8 cellular contexts compared by ENCODE assay signal in the genomic region with DNA sequence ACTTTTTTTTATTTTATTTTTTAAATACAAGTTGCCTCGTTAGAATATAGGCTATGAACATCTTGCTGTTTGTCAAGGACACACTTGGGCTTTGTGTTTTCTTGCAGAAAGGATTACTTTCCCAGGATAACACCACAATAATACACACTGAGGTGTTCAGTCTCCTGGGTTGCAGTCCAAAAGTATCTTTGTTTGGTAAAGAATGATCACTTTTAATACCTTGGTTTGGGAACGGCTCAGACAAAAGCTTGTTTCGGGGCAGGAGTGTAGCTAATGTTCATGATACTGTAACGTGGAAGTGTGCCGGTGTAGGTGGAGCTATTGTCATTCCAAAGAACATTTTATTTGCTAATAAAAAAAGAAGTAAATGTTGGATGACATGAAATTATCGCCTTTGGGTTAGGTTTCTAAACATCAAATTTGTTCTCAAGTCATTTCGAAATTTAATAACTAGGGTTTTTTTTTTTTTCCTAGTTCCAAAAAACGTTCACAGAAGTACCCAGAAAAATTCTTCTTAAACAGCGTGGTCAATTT. TPM values are rescaled to one million over a fixed set of nuclear protein-coding genes. Genes with fewer than 3 reads are reported as not detected.
A peak's percentile ranks its signal among the peaks of the same experiment; 100 is the strongest.
DNase-seq lines count a peak whose midpoint lies in the region; ATAC-seq and TF ChIP-seq lines count a peak whose summit lies in the region.

No MANE protein-coding gene starts in this region.

- DNase-seq in GM06990 (ENCODE audit: extremely low read depth, insufficient read length) (no peak), Panc1 (ENCODE audit: low read depth, low spot score) (no peak), erythroblast (lab: John Stamatoyannopoulos, UW) (peak; percentile 35 to 56), islet precursor cell (no peak), ACHN (no peak), NCI-H1694 (lab: John Stamatoyannopoulos, UW) (no peak)

- H3K4me1 ChIP-seq in Panc1 (ENCODE audit: control insufficient read depth, insufficient read depth, low read length) (peaks cover 33% of the 10 kb centered on the region), parathyroid adenoma (peaks cover 29% of the 10 kb centered on the region)

- H3K27me3 ChIP-seq in GM06990 (replicated peaks; ENCODE audit: control insufficient read depth, insufficient read depth, low read length) (no peaks in the 10 kb centered on the region), Panc1 (ENCODE audit: control insufficient read depth, insufficient read depth, low read length) (no peaks in the 10 kb centered on the region), parathyroid adenoma (ENCODE audit: control insufficient read depth, insufficient read depth, low read length) (no peaks in the 10 kb centered on the region)

- intact Hi-C loops in Panc1 (cut with micrococcal nuclease; ENCODE audit: unreplicated experiment): loop anchor here (10.0 kb wide), 1 partner anchor 101 kb away; no protein-coding TSS in a partner anchor

- peak overlapping the region; percentile 91 for H3K27ac ChIP-seq in Panc1 (ENCODE audit: low read length)
- peak overlapping the region; percentile 80 for H3K27ac ChIP-seq in parathyroid adenoma

- POLR2A ChIA-PET in Panc1 (lab: Charles Lee): interaction anchor here (0.6 to 1.0 kb wide), 2 partner anchors 8 to 52 kb away, joined by 3 to 4 read pairs; no protein-coding TSS in a partner anchor

- H3K9me3 ChIP-seq in Panc1 (ENCODE audit: control insufficient read depth, insufficient read depth, low read depth, low read length) (no peaks in the 10 kb centered on the region), parathyroid adenoma (ENCODE audit: control insufficient read depth, low read length) (no peaks in the 10 kb centered on the region)

- peaks cover 57% of the 10 kb centered on the region for H3K79me2 ChIP-seq in parathyroid adenoma

- TF ChIP-seq CTCF in GM06990 (IDR thresholded peaks at IDR 0.05; ENCODE audit: insufficient read depth, low read length, poor library complexity, severe bottlenecking): no peak
- TF ChIP-seq CTCF in Panc1 (IDR thresholded peaks at IDR 0.05): no peak
- no peak for TF ChIP-seq CTCF in parathyroid adenoma (IDR thresholded peaks at IDR 0.05)

- BruUV-seq in Panc1 (replicated peaks; lab: Mats Ljungman, UMichigan): TSS peak; percentile 78

- in situ Hi-C loops in Panc1 (cut with HindIII; ENCODE audit: low pct_unique_long_range_greater_than_20kb, low sequenced_read_pairs): no loop called here
- in situ Hi-C loops in ACHN (cut with HindIII; ENCODE audit: low pct_ligation_motif_present, low pct_unique_long_range_greater_than_20kb, low sequenced_read_pairs): loop anchor here (10.0 to 25.0 kb wide), 2 partner anchors 111 to 212 kb away; no protein-coding TSS in a partner anchor

- H3K36me3 ChIP-seq in GM06990 (ENCODE audit: control insufficient read depth, insufficient read depth, low read length) (peaks cover 5% of the 10 kb centered on the region), Panc1 (ENCODE audit: control insufficient read depth, insufficient read depth, low read length) (peaks cover 14% of the 10 kb centered on the region), parathyroid adenoma (ENCODE audit: control insufficient read depth, insufficient read depth, low read length) (no peaks in the 10 kb centered on the region)

- CTCF ChIA-PET in Panc1 (lab: Charles Lee): interaction anchor here (0.7 to 1.0 kb wide), 2 partner anchors 28 to 31 kb away, joined by 3 read pairs; no protein-coding TSS in a partner anchor

- no peak overlapping the region for H3K9ac ChIP-seq in parathyroid adenoma

- H3K4me3 ChIP-seq in GM06990 (replicated peaks; ENCODE audit: low read depth, low read length) (peak overlapping the region; percentile 92), Panc1 (ENCODE audit: low read depth in 2 of 2, low read length in 2 of 2) (peak overlapping the region; percentile 93 to 99), parathyroid adenoma (ENCODE audit: low read depth, low read length) (peak overlapping the region; percentile 83)

- peak overlapping the region; percentile 87 for H3K4me2 ChIP-seq in parathyroid adenoma (ENCODE audit: low read length)

- no peak for TF ChIP-seq POLR2A in erythroblast (IDR thresholded peaks at IDR 0.05; ENCODE audit: low read length)

- no peak for ATAC-seq in Panc1
- no peak for ATAC-seq in activated CD4-positive, CD25-positive, alpha-beta regulatory T cell treated with anti-CD3 and anti-CD28 coated beads, Interleukin-2, amount 50 U/mL, for 24 hours

- H2AFZ ChIP-seq in parathyroid adenoma: no peak overlapping the region

RNA-seq across cellular contexts. Expression of a gene that starts 1.2 kb away (rescaled TPM):
- 318 TPM for total RNA-seq in Panc1 (2021; ENCODE audit: unreplicated experiment)
- polyA plus RNA-seq in Panc1 (2012; ENCODE audit: insufficient read length): 295 TPM

RNA-seq across cellular contexts. Expression of a gene that starts 34.5 kb away (rescaled TPM):
- total RNA-seq in Panc1 (2021; ENCODE audit: unreplicated experiment): 2.7 TPM
- polyA plus RNA-seq in Panc1 (2012; ENCODE audit: insufficient read length): 3.2 TPM

Comparison
In these comparisons a context has a peak if more than half of its experiments do, and no peak if none do; other contexts are left out.
1. DNase-seq: peak in erythroblast (2 of 2); none in GM06990 (single experiment), Panc1 (single experiment), islet precursor cell (single experiment), ACHN (single experiment) and NCI-H1694 (single experiment).
2. Peak in every context shown above with its lines, with median percentiles within 50 percentile points of each other: H3K4me3 ChIP-seq.